Comparison of ENCODE assay signal across 17 cellular contexts in genomic region chr15:58555168-58556027, GRCh38.
DNase-seq lines count a peak whose midpoint lies in the region; ATAC-seq and TF ChIP-seq lines count a peak whose summit lies in the region.
"Had no signal": no experiment of that assay in that cellular context is flagged by ENCODE, and none has a peak within 500 bp of the region (broad histone marks: within the 10 kb centered on the region; RNA-seq: fewer than 3 reads in every experiment).

No MANE protein-coding gene starts in this region.

- CTCF ChIA-PET in HEK293 (lab: Yijun Ruan, JAX) (interaction anchor here (0.6 to 0.9 kb wide), 3 partner anchors 14 to 32 kb away, joined by 3 to 4 read pairs (median 3); no protein-coding TSS in a partner anchor), PC-3 (lab: Charles Lee) (no interaction called here)

- ATAC-seq in upper lobe of right lung (no peak), HG03108 (IDR thresholded peaks at IDR 0.05; ENCODE audit: unreplicated experiment) (no peak), PC-3 (no peak)
- ATAC-seq: psoas muscle had no signal

- WGBS in spleen, 5 donors: 78 to 87% (median 85%) methylated on average over 14 of the region's 14 CpGs

- TF ChIP-seq POLR2A in spleen (IDR thresholded peaks at IDR 0.05): no peak

- no peaks in the 10 kb centered on the region for H3K79me2 ChIP-seq in PC-3 (ENCODE audit: low read length)

- no peak overlapping the region for H2AFZ ChIP-seq in PC-3 (ENCODE audit: low read length)

- H4K20me1 ChIP-seq in PC-3 (ENCODE audit: low read length): no peaks in the 10 kb centered on the region

- TF ChIP-seq CTCF in HEK293 (tag by site-specific recombination; IDR thresholded peaks at IDR 0.05) (no peak), spleen (IDR thresholded peaks at IDR 0.05 in 8 of 11, conservative IDR thresholded peaks at IDR 0.05 in 3 of 11) (no peak), upper lobe of right lung (IDR thresholded peaks at IDR 0.05) (no peak), PC-3 (conservative IDR thresholded peaks at IDR 0.05; ENCODE audit: low read depth, low read length) (no peak)

- H3K9me3 ChIP-seq in HEK293 (ENCODE audit: control insufficient read depth, insufficient read depth, low read depth, low read length): no peaks in the 10 kb centered on the region
- no peaks in the 10 kb centered on the region for H3K9me3 ChIP-seq in spleen
- H3K9me3 ChIP-seq in upper lobe of right lung: no peaks in the 10 kb centered on the region
- H3K9me3 ChIP-seq in PC-3 (ENCODE audit: low read length): no peaks in the 10 kb centered on the region
- H3K9me3 ChIP-seq: psoas muscle, thoracic aorta had no signal

- peak; percentile 95 for DNase-seq in NCI-H82 treated with DMSO at 0.1 percent for 48 hours (lab: John Stamatoyannopoulos, UW; ENCODE audit: unreplicated experiment)
- DNase-seq in foreskin melanocyte: peak; percentile 19
- peak; percentile 62 for DNase-seq in retina
- no peak for DNase-seq in spleen
- DNase-seq in upper lobe of right lung: no peak
- no peak for DNase-seq in PC-3
- DNase-seq: activated CD4-positive, alpha-beta T cell treated with anti-CD3 and anti-CD28 coated beads for 1 hour; activated naive CD8-positive, alpha-beta T cell treated with anti-CD3 and anti-CD28 coated beads for 36 hours; activated T-cell treated with anti-CD3 and anti-CD28 coated beads, Interleukin-2, amount 50 U/mL, for 1 hour; C1 segment of cervical spinal cord; DMS79 treated with DMSO at 0.1 percent for 48 hours; NCI-H226; psoas muscle had no signal

- POLR2A ChIA-PET in HEK293 (lab: Yijun Ruan, JAX) (no interaction called here), PC-3 (lab: Charles Lee; ENCODE audit: unreplicated experiment) (no interaction called here)

- H3K4me1 ChIP-seq in HEK293 (ENCODE audit: control insufficient read depth, insufficient read depth, low read length): no peaks in the 10 kb centered on the region
- peaks cover 0 to 27% (median 11%) of the 10 kb centered on the region in 6 donors for H3K4me1 ChIP-seq in spleen
- H3K4me1 ChIP-seq in upper lobe of right lung: peaks cover 14% of the 10 kb centered on the region
- H3K4me1 ChIP-seq in PC-3 (ENCODE audit: insufficient read depth, low read length): peaks cover 16% of the 10 kb centered on the region
- H3K4me1 ChIP-seq: psoas muscle had no signal

- H3K9ac ChIP-seq in PC-3 (ENCODE audit: low read length): no peak overlapping the region

- no peaks in the 10 kb centered on the region for H3K9me2 ChIP-seq in PC-3 (replicated peaks; ENCODE audit: low read length)

- H3K36me3 ChIP-seq in HEK293 (ENCODE audit: control insufficient read depth in 2 of 2, insufficient read depth in 1 of 2, low read length in 2 of 2) (no peaks in the 10 kb centered on the region), spleen (no peaks in the 10 kb centered on the region), upper lobe of right lung (no peaks in the 10 kb centered on the region), PC-3 (ENCODE audit: low read depth, low read length) (no peaks in the 10 kb centered on the region)
- H3K36me3 ChIP-seq: cardiac muscle cell, thoracic aorta had no signal

- H3K4me3 ChIP-seq in HEK293 (ENCODE audit: low read depth, low read length): no peak overlapping the region
- no peak overlapping the region for H3K4me3 ChIP-seq in spleen
- H3K4me3 ChIP-seq in upper lobe of right lung: no peak overlapping the region
- H3K4me3 ChIP-seq in PC-3 (ENCODE audit: low read length): no peak overlapping the region
- H3K4me3 ChIP-seq: cardiac muscle cell, psoas muscle, thoracic aorta had no signal

- BruUV-seq in PC-3 (replicated peaks; lab: Mats Ljungman, UMichigan): no TSS peak

- H3K27ac ChIP-seq in HEK293 (ENCODE audit: extremely low read depth, low read depth, low read length) (no peak overlapping the region), spleen (no peak overlapping the region), upper lobe of right lung (no peak overlapping the region), PC-3 (ENCODE audit: low read length) (no peak overlapping the region)
- H3K27ac ChIP-seq: cardiac muscle cell, psoas muscle, thoracic aorta had no signal

- H3K4me2 ChIP-seq in PC-3 (ENCODE audit: low read length): no peak overlapping the region

- peaks cover 0 to 4% (median 0%) of the 10 kb centered on the region in 7 donors for H3K27me3 ChIP-seq in spleen (replicated peaks in 1 of 7)
- H3K27me3 ChIP-seq in upper lobe of right lung: no peaks in the 10 kb centered on the region
- H3K27me3 ChIP-seq in PC-3 (ENCODE audit: low read length): no peaks in the 10 kb centered on the region
- H3K27me3 ChIP-seq: cardiac muscle cell had no signal

- intact Hi-C loops in spleen (cut with DNase I; ENCODE audit: low total_unique reads) (no loop called here), upper lobe of right lung (cut with DNase I) (no loop called here), PC-3 (cut with micrococcal nuclease) (no loop called here)

- no peaks in the 10 kb centered on the region for H3F3A ChIP-seq in PC-3 (ENCODE audit: low read length, unreplicated experiment)

TF ChIP-seq in HEK293, 187 proteins besides CTCF, POLR2A, EP300 and RAD21 (continues in another document):
- no peak for TF ChIP-seq GLIS2 (tag by site-specific recombination; IDR thresholded peaks at IDR 0.05)
- no peak for TF ChIP-seq ZNF658 (tag by site-specific recombination; IDR thresholded peaks at IDR 0.05)
- TF ChIP-seq ZNF473 (tag by site-specific recombination; IDR thresholded peaks at IDR 0.05): no peak
- no peak for TF ChIP-seq ZNF169 (tag by site-specific recombination; IDR thresholded peaks at IDR 0.05)
- TF ChIP-seq ZNF558 (tag by site-specific recombination; IDR thresholded peaks at IDR 0.05): no peak
- TF ChIP-seq ZFP69B (tag by site-specific recombination; IDR thresholded peaks at IDR 0.05): no peak
- TF ChIP-seq ZNF202 (tag by site-specific recombination; IDR thresholded peaks at IDR 0.05; ENCODE audit: borderline replicate concordance): no peak
- TF ChIP-seq ZBTB48 (tag by site-specific recombination; IDR thresholded peaks at IDR 0.05): 0 out of 2 replicates have a peak, but pooled peaks have one; percentile 21
- peak; percentile 25; the same call in 1 of the 2 replicates for TF ChIP-seq KLF1 (tag by site-specific recombination; IDR thresholded peaks at IDR 0.05)
- no peak for TF ChIP-seq EGR2 (tag by site-specific recombination; IDR thresholded peaks at IDR 0.05; ENCODE audit: low read depth)
- TF ChIP-seq, protein P1, sequence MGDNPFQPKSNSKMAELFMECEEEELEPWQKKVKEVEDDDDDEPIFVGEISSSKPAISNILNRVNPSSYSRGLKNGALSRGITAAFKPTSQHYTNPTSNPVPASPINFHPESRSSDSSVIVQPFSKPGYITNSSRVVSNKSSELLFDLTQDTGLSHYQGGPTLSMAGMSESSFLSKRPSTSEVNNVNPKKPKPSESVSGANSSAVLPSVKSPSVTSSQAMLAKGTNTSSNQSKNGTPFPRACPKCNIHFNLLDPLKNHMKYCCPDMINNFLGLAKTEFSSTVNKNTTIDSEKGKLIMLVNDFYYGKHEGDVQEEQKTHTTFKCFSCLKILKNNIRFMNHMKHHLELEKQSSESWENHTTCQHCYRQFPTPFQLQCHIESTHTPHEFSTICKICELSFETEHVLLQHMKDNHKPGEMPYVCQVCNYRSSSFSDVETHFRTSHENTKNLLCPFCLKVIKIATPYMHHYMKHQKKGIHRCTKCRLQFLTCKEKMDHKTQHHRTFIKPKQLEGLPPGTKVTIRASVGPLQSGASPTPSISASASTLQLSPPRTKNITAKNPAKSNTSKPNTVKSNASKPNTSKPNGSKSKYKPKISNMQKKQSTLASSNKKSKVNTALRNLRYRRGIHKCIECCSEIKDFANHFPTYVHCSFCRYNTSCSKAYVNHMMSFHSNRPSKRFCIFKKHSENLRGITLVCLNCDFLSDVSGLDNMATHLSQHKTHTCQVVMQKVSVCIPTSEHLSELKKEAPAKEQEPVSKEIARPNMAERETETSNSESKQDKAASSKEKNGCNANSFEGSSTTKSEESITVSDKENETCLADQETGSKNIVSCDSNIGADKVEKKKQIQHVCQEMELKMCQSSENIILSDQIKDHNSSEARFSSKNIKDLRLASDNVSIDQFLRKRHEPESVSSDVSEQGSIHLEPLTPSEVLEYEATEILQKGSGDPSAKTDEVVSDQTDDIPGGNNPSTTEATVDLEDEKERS (tag by site-specific recombination; IDR thresholded peaks at IDR 0.05): no peak
- no peak for TF ChIP-seq ZNF114 (tag by site-specific recombination; IDR thresholded peaks at IDR 0.05)
- no peak for TF ChIP-seq ZNF223 (tag by site-specific recombination; IDR thresholded peaks at IDR 0.05)
- no peak for TF ChIP-seq ZNF660 (tag by site-specific recombination; IDR thresholded peaks at IDR 0.05)
- TF ChIP-seq, protein P2, sequence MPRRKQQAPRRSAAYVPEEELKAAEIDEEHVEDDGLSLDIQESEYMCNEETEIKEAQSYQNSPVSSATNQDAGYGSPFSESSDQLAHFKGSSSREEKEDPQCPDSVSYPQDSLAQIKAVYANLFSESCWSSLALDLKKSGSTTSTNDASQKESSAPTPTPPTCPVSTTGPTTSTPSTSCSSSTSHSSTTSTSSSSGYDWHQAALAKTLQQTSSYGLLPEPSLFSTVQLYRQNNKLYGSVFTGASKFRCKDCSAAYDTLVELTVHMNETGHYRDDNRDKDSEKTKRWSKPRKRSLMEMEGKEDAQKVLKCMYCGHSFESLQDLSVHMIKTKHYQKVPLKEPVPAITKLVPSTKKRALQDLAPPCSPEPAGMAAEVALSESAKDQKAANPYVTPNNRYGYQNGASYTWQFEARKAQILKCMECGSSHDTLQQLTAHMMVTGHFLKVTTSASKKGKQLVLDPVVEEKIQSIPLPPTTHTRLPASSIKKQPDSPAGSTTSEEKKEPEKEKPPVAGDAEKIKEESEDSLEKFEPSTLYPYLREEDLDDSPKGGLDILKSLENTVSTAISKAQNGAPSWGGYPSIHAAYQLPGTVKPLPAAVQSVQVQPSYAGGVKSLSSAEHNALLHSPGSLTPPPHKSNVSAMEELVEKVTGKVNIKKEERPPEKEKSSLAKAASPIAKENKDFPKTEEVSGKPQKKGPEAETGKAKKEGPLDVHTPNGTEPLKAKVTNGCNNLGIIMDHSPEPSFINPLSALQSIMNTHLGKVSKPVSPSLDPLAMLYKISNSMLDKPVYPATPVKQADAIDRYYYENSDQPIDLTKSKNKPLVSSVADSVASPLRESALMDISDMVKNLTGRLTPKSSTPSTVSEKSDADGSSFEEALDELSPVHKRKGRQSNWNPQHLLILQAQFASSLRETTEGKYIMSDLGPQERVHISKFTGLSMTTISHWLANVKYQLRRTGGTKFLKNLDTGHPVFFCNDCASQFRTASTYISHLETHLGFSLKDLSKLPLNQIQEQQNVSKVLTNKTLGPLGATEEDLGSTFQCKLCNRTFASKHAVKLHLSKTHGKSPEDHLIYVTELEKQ (tag by site-specific recombination; IDR thresholded peaks at IDR 0.05; ENCODE audit: borderline replicate concordance): no peak
- no peak for TF ChIP-seq ZNF561 (tag by site-specific recombination; IDR thresholded peaks at IDR 0.05; ENCODE audit: borderline replicate concordance)
- TF ChIP-seq ZSCAN16 (tag by site-specific recombination; IDR thresholded peaks at IDR 0.05): no peak
- no peak for TF ChIP-seq ZNF610 (tag by site-specific recombination; IDR thresholded peaks at IDR 0.05; ENCODE audit: borderline replicate concordance)

Comparison
In these comparisons a context has a peak if more than half of its experiments do, and no peak if none do; other contexts are left out.
1. DNase-seq: peak in NCI-H82 treated with DMSO at 0.1 percent for 48 hours (single experiment), foreskin melanocyte (single experiment) and retina (single experiment); none in spleen (single experiment), upper lobe of right lung (single experiment) and PC-3 (single experiment).